26 cellular contexts compared by ENCODE assay signal in genomic region chr20:16749573-16749972, GRCh38. TPM values are rescaled to one million over a fixed set of nuclear protein-coding genes. Genes with fewer than 3 reads are reported as not detected.
DNase-seq lines count a peak whose midpoint lies in the region; ATAC-seq, FAIRE-seq and TF ChIP-seq lines count a peak whose summit lies in the region.
"Had no signal": no experiment of that assay in that cellular context is flagged by ENCODE, and none has a peak within 500 bp of the region (broad histone marks: within the 10 kb centered on the region; RNA-seq: fewer than 3 reads in every experiment).

No MANE protein-coding gene starts in this region.

- POLR2A ChIA-PET in HCT116 (lab: Charles Lee) (no interaction called here), K562 (lab: Yijun Ruan, JAX) (interaction anchor here (0.6 to 1.1 kb wide), 2 partner anchors 16 to 682 kb away, joined by 3 read pairs; no protein-coding TSS in a partner anchor), GM10248 (lab: Yijun Ruan, JAX) (interaction anchor here (0.6 kb wide), 1 partner anchor 83 kb away, joined by 3 read pairs; no protein-coding TSS in a partner anchor)

- no peak for DNase-seq in HCT116 (ENCODE audit: low read depth, low spot score)
- peak; percentile 9 to 20 (median 12) for DNase-seq in K562 (ENCODE audit: extremely low read depth in 1 of 4, low spot score in 3 of 4)
- DNase-seq in iPS-NIHi7 (ENCODE audit: extremely low spot score), result peak; percentile 57
- no peak for DNase-seq in anterior cingulate cortex (lab: John Stamatoyannopoulos, UW)
- no peak for DNase-seq in GM03348 (ENCODE audit: low spot score)
- no peak for DNase-seq in islet precursor cell
- DNase-seq in GM10248 (ENCODE audit: extremely low spot score), result no peak
- DNase-seq: activated CD8-positive, alpha-beta T cell treated with anti-CD3 and anti-CD28 coated beads for 36 hours; activated gamma-delta T cell; activated T-cell treated with anti-CD3 and anti-CD28 coated beads for 4 hours; GM23248; MG63; mucosa of descending colon; NCI-H146; NCI-H526; small intestine; stimulated activated naive CD4-positive, alpha-beta T cell; T1000 had no signal

- in situ Hi-C loops in K562 (cut with MboI), result no loop called here

- RAD21 ChIA-PET in HCT116 (lab: Charles Lee; ENCODE audit: low non-redundant PET in 1 of 2, low total read pairs in 2 of 2, uncharacterized antibody in 2 of 2, unreplicated experiment in 2 of 2), result no interaction called here

- H3K9me1 ChIP-seq in K562 (ENCODE audit: control insufficient read depth, insufficient read depth, low read length), result no peaks in the 10 kb centered on the region

- intact Hi-C loops in HCT116 (cut with micrococcal nuclease) (no loop called here), K562 (cut with micrococcal nuclease) (no loop called here)

- TF ChIP-seq CTCF in HCT116 (IDR thresholded peaks at IDR 0.05 in 2 of 3, conservative IDR thresholded peaks at IDR 0.05 in 1 of 3; ENCODE audit: borderline replicate concordance in 1 of 3, insufficient read depth in 1 of 3, low read depth in 2 of 3, low read length in 2 of 3) (peak in 2 of 3 experiments; percentile 44 to 48; a peak in 4 of 6 replicates), K562 (IDR thresholded peaks at IDR 0.05 in 2 of 3, conservative IDR thresholded peaks at IDR 0.05 in 1 of 3; ENCODE audit: insufficient read depth in 2 of 3, low read depth in 1 of 3, low read length in 3 of 3) (peak; percentile 28 to 51 (median 36); a peak in 3 of 6 replicates), GM10248 (IDR thresholded peaks at IDR 0.05; ENCODE audit: control extremely low read depth, extremely low read depth, low read depth, missing control alignments) (no peak)

- ATAC-seq in HCT116, result no peak
- ATAC-seq in K562, result peak; percentile 61; the same call in 2 of the 3 replicates
- ATAC-seq: activated CD8-positive, alpha-beta T cell treated with anti-CD3 and anti-CD28 coated beads for 36 hours; mucosa of descending colon; Right ventricle myocardium inferior had no signal

- peak overlapping the region; percentile 77 for H3K27ac ChIP-seq in BLaER1
- no peak overlapping the region for H3K27ac ChIP-seq in HCT116 (ENCODE audit: low read depth, low read length)
- no peak overlapping the region for H3K27ac ChIP-seq in K562 (ENCODE audit: extremely low read depth, low read depth, low read length)
- H3K27ac ChIP-seq: breast epithelium, GM23248, hepatocyte, thoracic aorta had no signal

- BruUV-seq in HCT116 (replicated peaks; lab: Mats Ljungman, UMichigan) (no TSS peak), K562 (replicated peaks; lab: Mats Ljungman, UMichigan) (no TSS peak)

- H3K9me3 ChIP-seq in BLaER1, result peaks cover 11% of the 10 kb centered on the region
- H3K9me3 ChIP-seq in HCT116 (ENCODE audit: control insufficient read depth in 1 of 2, insufficient read depth in 1 of 2, low read depth in 1 of 2, low read length in 2 of 2), result no peaks in the 10 kb centered on the region
- H3K9me3 ChIP-seq in K562 (replicated peaks; ENCODE audit: control insufficient read depth, insufficient read depth, low read depth, low read length), result no peaks in the 10 kb centered on the region
- H3K9me3 ChIP-seq: breast epithelium, MG63, mucosa of descending colon, thoracic aorta had no signal

- TF ChIP-seq POLR2A in HCT116 (IDR thresholded peaks at IDR 0.05; ENCODE audit: borderline replicate concordance, extremely low read depth, insufficient read depth, insufficient read length) (no peak), K562 (conservative IDR thresholded peaks at IDR 0.05) (no peak)

- 2% methylated on average over 10 of the region's 11 CpGs for WGBS in K562 (ENCODE audit: insufficient coverage, low coverage, missing lambda C conversion rate)

- H3K9me2 ChIP-seq in HCT116 (ENCODE audit: insufficient read depth), result no peaks in the 10 kb centered on the region

- H3K36me3 ChIP-seq in BLaER1 (peaks cover 11% of the 10 kb centered on the region), HCT116 (ENCODE audit: control insufficient read depth in 1 of 2, insufficient read depth in 2 of 2, low read length in 2 of 2) (no peaks in the 10 kb centered on the region), K562 (ENCODE audit: control insufficient read depth, insufficient read depth, low read length) (no peaks in the 10 kb centered on the region)
- H3K36me3 ChIP-seq: breast epithelium, MG63, thoracic aorta had no signal

- H2AFZ ChIP-seq in HCT116 (ENCODE audit: low read depth, low read length, poor library complexity, severe bottlenecking) (no peak overlapping the region), K562 (ENCODE audit: low read depth, low read length) (no peak overlapping the region)
- H2AFZ ChIP-seq: GM23248, hepatocyte had no signal

- CTCF ChIA-PET in HCT116 (lab: Charles Lee), result no interaction called here
- CTCF ChIA-PET in K562 (lab: Yijun Ruan, JAX; ENCODE audit: low intra/inter-chr PET ratio), result no interaction called here
- CTCF ChIA-PET in GM10248 (lab: Yijun Ruan, JAX), result no interaction called here

- H3K4me1 ChIP-seq in BLaER1, result peaks cover 63% of the 10 kb centered on the region
- H3K4me1 ChIP-seq in HCT116 (ENCODE audit: control insufficient read depth in 1 of 2, insufficient read depth in 2 of 2, low read length in 2 of 2), result no peaks in the 10 kb centered on the region
- H3K4me1 ChIP-seq in K562 (replicated peaks in 1 of 2; ENCODE audit: control insufficient read depth in 2 of 2, insufficient read depth in 2 of 2, low read length in 2 of 2), result no peaks in the 10 kb centered on the region
- H3K4me1 ChIP-seq: breast epithelium had no signal

- H4K20me1 ChIP-seq in BLaER1 (no peaks in the 10 kb centered on the region), HCT116 (ENCODE audit: insufficient read depth) (no peaks in the 10 kb centered on the region), K562 (replicated peaks; ENCODE audit: control insufficient read depth, insufficient read depth, low read length) (no peaks in the 10 kb centered on the region)

- H3K27me3 ChIP-seq in BLaER1 (no peaks in the 10 kb centered on the region), HCT116 (ENCODE audit: insufficient read depth, low read length) (no peaks in the 10 kb centered on the region), K562 (ENCODE audit: control insufficient read depth in 2 of 2, insufficient read depth in 2 of 2, low read length in 2 of 2) (no peaks in the 10 kb centered on the region)
- H3K27me3 ChIP-seq: breast epithelium, hepatocyte, MG63 had no signal

- TF ChIP-seq RAD21 in HCT116 (IDR thresholded peaks at IDR 0.05; ENCODE audit: low read depth) (no peak), K562 (CRISPR knock-in tag; conservative IDR thresholded peaks at IDR 0.05 in 1 of 2, IDR thresholded peaks at IDR 0.05 in 1 of 2) (no peak)

- H3K9ac ChIP-seq in BLaER1 (peak overlapping the region; percentile 80), HCT116 (ENCODE audit: low read length) (no peak overlapping the region), K562 (ENCODE audit: insufficient read depth in 1 of 2, low read depth in 2 of 2, low read length in 2 of 2) (no peak overlapping the region)
- H3K9ac ChIP-seq: GM23248 had no signal

- no peak for TF ChIP-seq EP300 in K562 (IDR thresholded peaks at IDR 0.05; ENCODE audit: low read length)

- FAIRE-seq in K562 (lab: Jason Lieb, UNC), result no peak
- FAIRE-seq: islet of Langerhans, small intestine had no signal

- peak overlapping the region; percentile 66 for H3K4me2 ChIP-seq in BLaER1
- no peak overlapping the region for H3K4me2 ChIP-seq in HCT116 (ENCODE audit: low read length)
- H3K4me2 ChIP-seq in K562 (ENCODE audit: insufficient read depth, low read length), result no peak overlapping the region
- H3K4me2 ChIP-seq: hepatocyte had no signal

- H3K79me2 ChIP-seq in HCT116 (ENCODE audit: insufficient read depth, low read length), result no peaks in the 10 kb centered on the region
- H3K79me2 ChIP-seq in K562 (ENCODE audit: control insufficient read depth, insufficient read depth, low read length), result no peaks in the 10 kb centered on the region
- H3K79me2 ChIP-seq: hepatocyte had no signal

- H3K4me3 ChIP-seq in BLaER1, result peak overlapping the region; percentile 65
- no peak overlapping the region for H3K4me3 ChIP-seq in HCT116 (replicated peaks in 1 of 2; ENCODE audit: low read depth in 1 of 2, low read length in 2 of 2)
- no peak overlapping the region for H3K4me3 ChIP-seq in K562
- H3K4me3 ChIP-seq: breast epithelium, GM23248, hepatocyte, MG63, mucosa of descending colon, thoracic aorta had no signal

RNA-seq across cellular contexts. Expression of gene OTOR, which starts 1.4 kb away (rescaled TPM):
- total RNA-seq in HCT116 (2021; ENCODE audit: unreplicated experiment) (not detected), K562 (2014; rRNA removed) (not detected in 2 replicates), K562 (2014; rRNA removed; fragmentation: Illumina TruSeq; extraction: Trizol) (not detected in 2 replicates), K562 (2015; rRNA removed; fragmentation: Illumina TruSeq; extraction: Trizol) (not detected in 2 replicates), K562 (2021) (not detected in 2 replicates)
- not detected in 2 replicates for polyA plus RNA-seq in HCT116 (2012)
- total RNA-seq in K562 (2011; cell fraction: chromatin; rRNA removed; ENCODE audit: low replicate concordance), result not detected in 2 replicates
- total RNA-seq in K562 (2011; cell fraction: nucleolus; rRNA removed), result not detected in 2 replicates
- total RNA-seq in K562 (2011; cell fraction: nucleoplasm; rRNA removed), result not detected in 2 replicates
- polyA plus RNA-seq in K562 (2011; rRNA removed) (not detected in 2 replicates), K562 (2014; fragmentation: Illumina TruSeq; extraction: Trizol) (not detected in 2 replicates), K562 (2014; fragmentation: Nextera tagmentation; extraction: Ambion mirVana) (not detected), K562 (2014; rRNA removed) (not detected in 2 replicates)
- polyA plus RNA-seq in K562 (2011; cell fraction: cytosol; rRNA removed), result not detected in 2 replicates
- polyA plus RNA-seq in K562 (2011; cell fraction: nucleus; rRNA removed), result not detected in 2 replicates
- polyA plus RNA-seq in K562 (2012), result not detected in 2 replicates
- not detected in 2 replicates for polyA minus RNA-seq in K562 (2011; rRNA and poly(A)+ RNA removed)
- not detected in 2 replicates for polyA minus RNA-seq in K562 (2011; cell fraction: cytosol; rRNA and poly(A)+ RNA removed)
- polyA minus RNA-seq in K562 (2011; cell fraction: nucleus; rRNA and poly(A)+ RNA removed), result not detected in 2 replicates
- total RNA-seq: activated CD8-positive, alpha-beta T cell treated with anti-CD3 and anti-CD28 coated beads for 36 hours; breast epithelium; GM23248; lower leg skin; mucosa of descending colon; pulmonary artery endothelial cell; Right ventricle myocardium inferior; thoracic aorta had no signal
- polyA plus RNA-seq: GM23248, hepatocyte, small intestine had no signal

RNA-seq across cellular contexts. Expression of gene SNRPB2, which starts 19.7 kb away (rescaled TPM):
- total RNA-seq in HCT116 (2021; ENCODE audit: unreplicated experiment) (78.4 TPM), K562 (2014; rRNA removed) (38.2 and 40.0 TPM in 2 replicates), K562 (2014; rRNA removed; fragmentation: Illumina TruSeq; extraction: Trizol) (98.9 and 102 TPM in 2 replicates), K562 (2015; rRNA removed; fragmentation: Illumina TruSeq; extraction: Trizol) (83.7 and 86.9 TPM in 2 replicates), K562 (2021) (56.2 and 57.3 TPM in 2 replicates)
- polyA plus RNA-seq in HCT116 (2012), result 29.0 and 37.5 TPM in 2 replicates
- total RNA-seq in K562 (2011; cell fraction: chromatin; rRNA removed; ENCODE audit: low replicate concordance), result 6.7 and 10.9 TPM in 2 replicates
- total RNA-seq in K562 (2011; cell fraction: nucleolus; rRNA removed), result 3.5 and 4.6 TPM in 2 replicates
- 6.5 and 7.3 TPM in 2 replicates for total RNA-seq in K562 (2011; cell fraction: nucleoplasm; rRNA removed)
- polyA plus RNA-seq in K562 (2011; rRNA removed) (52.5 and 78.5 TPM in 2 replicates), K562 (2014; fragmentation: Illumina TruSeq; extraction: Trizol) (82.2 and 89.4 TPM in 2 replicates), K562 (2014; fragmentation: Nextera tagmentation; extraction: Ambion mirVana) (100 to 1,000 TPM; 122 to 131 TPM), K562 (2014; rRNA removed) (105 and 107 TPM in 2 replicates)
- 12.6 and 32.9 TPM in 2 replicates for polyA plus RNA-seq in K562 (2011; cell fraction: cytosol; rRNA removed)
- polyA plus RNA-seq in K562 (2011; cell fraction: nucleus; rRNA removed), result 8.7 and 15.1 TPM in 2 replicates
- polyA plus RNA-seq in K562 (2012), result 61.9 and 82.1 TPM in 2 replicates
- 37.1 and 44.8 TPM in 2 replicates for polyA minus RNA-seq in K562 (2011; rRNA and poly(A)+ RNA removed)
- 12.6 and 16.1 TPM in 2 replicates for polyA minus RNA-seq in K562 (2011; cell fraction: cytosol; rRNA and poly(A)+ RNA removed)
- 4.2 and 8.1 TPM in 2 replicates for polyA minus RNA-seq in K562 (2011; cell fraction: nucleus; rRNA and poly(A)+ RNA removed)

Comparison
In these comparisons a context has a peak if more than half of its experiments do, and no peak if none do; other contexts are left out.
1. DNase-seq: peak in K562 (4 of 4) and iPS-NIHi7 (single experiment); none in HCT116 (single experiment), anterior cingulate cortex (0 of 58), GM03348 (single experiment), islet precursor cell (single experiment) and GM10248 (single experiment).